ENCODE assay signal across 15 cellular contexts in genomic region chr1:158101944-158102343, GRCh38.
DNase-seq lines count a peak whose midpoint lies in the region; ATAC-seq and TF ChIP-seq lines count a peak whose summit lies in the region.
"Had no signal": no experiment of that assay in that cellular context is flagged by ENCODE, and none has a peak within 500 bp of the region (broad histone marks: within the 10 kb centered on the region; RNA-seq: fewer than 3 reads in every experiment).

No MANE protein-coding gene starts in this region.

- no CpG with 5 or more reads among the region's 1 CpG for WGBS in IMR-90 (ENCODE audit: extremely low coverage in 2 of 2, insufficient read length in 1 of 2), 2 experiments
- no CpG with 5 or more reads among the region's 1 CpG for WGBS in mesodermal cell (ENCODE audit: insufficient coverage in 2 of 2), 2 experiments

- H3K4me2 ChIP-seq in IMR-90 (ENCODE audit: low read depth, low read length), result no peak overlapping the region
- H3K4me2 ChIP-seq: KMS-11 had no signal

- in situ Hi-C loops in Caki2 (cut with HindIII; ENCODE audit: low pct_unique_long_range_greater_than_20kb, low sequenced_read_pairs) (no loop called here), IMR-90 (cut with MboI; ENCODE audit: low sequenced_read_pairs) (no loop called here), brain microvascular endothelial cell (cut with HindIII; ENCODE audit: low pct_ligation_motif_present, low sequenced_read_pairs) (loop anchor here (25.0 kb wide), 1 partner anchor 140 kb away; no protein-coding TSS in a partner anchor)

- H2BK20ac ChIP-seq in IMR-90 (ENCODE audit: low read depth, low read length), result no peak overlapping the region

- TF ChIP-seq RAD21 in IMR-90 (IDR thresholded peaks at IDR 0.05; ENCODE audit: low read length), result no peak

- no peak overlapping the region for H3K4me3 Mint-ChIP-seq in activated CD4-positive, alpha-beta memory T cell treated with anti-CD3 and anti-CD28 coated beads for 36 hours
- no peak overlapping the region for H3K4me3 Mint-ChIP-seq in endothelial cell (ENCODE audit: unreplicated experiment)
- H3K4me3 Mint-ChIP-seq: activated naive CD4-positive, alpha-beta T cell treated with anti-CD3 and anti-CD28 coated beads for 36 hours; naive thymus-derived CD8-positive, alpha-beta T cell; stimulated activated naive B cell treated with anti-CD40 and anti-IgM and Interleukin-4, amounts not matched to agents 10 μg/mL and 1 μg/mL and 100 μg/mL, for 72 hours had no signal

- H3K9me3 ChIP-seq in IMR-90 (ENCODE audit: control insufficient read depth, insufficient read depth, low read length), result no peaks in the 10 kb centered on the region
- H3K9me3 ChIP-seq in mesodermal cell (ENCODE audit: control insufficient read depth, low read length), result no peaks in the 10 kb centered on the region

- H3K79me1 ChIP-seq in IMR-90 (ENCODE audit: low read depth in 1 of 2, low read length in 2 of 2), result 0 out of 4 replicates have a peak, but pooled peaks cover 0 to 4% of the 10 kb centered on the region in 2 experiments

- H3K14ac ChIP-seq in IMR-90 (replicated peaks; ENCODE audit: low read depth, low read length), result no peak overlapping the region

- H3K23ac ChIP-seq in IMR-90 (ENCODE audit: low read depth, low read length), result no peak overlapping the region; the same call in 1 of the 2 replicates

- no peak overlapping the region for H4K5ac ChIP-seq in IMR-90 (ENCODE audit: low read depth, low read length)

- H4K20me1 ChIP-seq in IMR-90 (ENCODE audit: insufficient read depth, low read length), result peaks cover 15% of the 10 kb centered on the region

- H3K4me3 ChIP-seq in IMR-90 (ENCODE audit: insufficient read depth, low read depth, low read length) (no peak overlapping the region), brain microvascular endothelial cell (ENCODE audit: low read depth, low read length) (no peak overlapping the region), mesodermal cell (ENCODE audit: extremely low read depth, insufficient read depth, low read length, poor library complexity, severe bottlenecking) (no peak overlapping the region)

- dilution Hi-C loops in IMR-90 (cut with HindIII; ENCODE audit: low sequenced_read_pairs, unreplicated experiment), result no loop called here

- peaks cover 3% of the 10 kb centered on the region; the same call in 1 of the 2 replicates for H3K36me3 ChIP-seq in IMR-90 (ENCODE audit: control insufficient read depth, insufficient read depth, low read length)
- no peaks in the 10 kb centered on the region for H3K36me3 ChIP-seq in brain microvascular endothelial cell (replicated peaks)
- H3K36me3 ChIP-seq in mesodermal cell (ENCODE audit: control insufficient read depth, insufficient read depth, low read length), result peaks cover 6% of the 10 kb centered on the region

- no TSS peak for BruUV-seq in IMR-90 (replicated peaks; lab: Mats Ljungman, UMichigan)

- no peak overlapping the region for H3K18ac ChIP-seq in IMR-90 (ENCODE audit: low read depth, low read length)

- no peak for TF ChIP-seq CTCF in IMR-90 (conservative IDR thresholded peaks at IDR 0.05; ENCODE audit: low read depth, low read length)
- no peak for TF ChIP-seq CTCF in brain microvascular endothelial cell (IDR thresholded peaks at IDR 0.05; ENCODE audit: low read depth, low read length, missing control alignments)
- no peak for TF ChIP-seq CTCF in endothelial cell (IDR thresholded peaks at IDR 0.05; ENCODE audit: unreplicated experiment)

- DNase-seq in Caki2 (ENCODE audit: low read depth) (peak; percentile 71), IMR-90 (peak; percentile 71), brain microvascular endothelial cell (peak; percentile 29), endothelial cell (ENCODE audit: low spot score) (no peak), NK-92 (lab: John Stamatoyannopoulos, UW; ENCODE audit: unreplicated experiment) (no peak)
- DNase-seq in activated CD4-positive, alpha-beta memory T cell treated with anti-CD3 and anti-CD28 coated beads for 36 hours, result no peak
- DNase-seq: activated CD4-positive, CD25-positive, alpha-beta regulatory T cell treated with anti-CD3 and anti-CD28 coated beads, Interleukin-2, amount 50 U/mL, for 72 hours; activated naive CD4-positive, alpha-beta T cell treated with anti-CD3 and anti-CD28 coated beads for 36 hours; naive thymus-derived CD8-positive, alpha-beta T cell; NCI-H2171; SIG-M5; stimulated activated naive B cell treated with anti-CD40 and anti-IgM and Interleukin-4, amounts not matched to agents 10 μg/mL and 1 μg/mL and 100 μg/mL, for 72 hours had no signal

- H2AK5ac ChIP-seq in IMR-90 (ENCODE audit: low read depth, low read length), result no peak overlapping the region

- peaks cover 5% of the 10 kb centered on the region for H3K27me3 Mint-ChIP-seq in activated CD4-positive, alpha-beta memory T cell treated with anti-CD3 and anti-CD28 coated beads for 36 hours
- H3K27me3 Mint-ChIP-seq in endothelial cell (ENCODE audit: unreplicated experiment), result peaks cover 4% of the 10 kb centered on the region

- H2BK120ac ChIP-seq in IMR-90 (ENCODE audit: low read depth, low read length), result no peak overlapping the region

- no peak overlapping the region for H4K91ac ChIP-seq in IMR-90 (ENCODE audit: insufficient read depth, low read depth, low read length)

- intact Hi-C loops in IMR-90 (cut with micrococcal nuclease), result no loop called here
- intact Hi-C loops in activated CD4-positive, alpha-beta memory T cell treated with anti-CD3 and anti-CD28 coated beads for 36 hours (cut with micrococcal nuclease), result no loop called here

- H3K4me1 ChIP-seq in IMR-90 (ENCODE audit: control insufficient read depth, insufficient read depth, low read length), result peaks cover 4% of the 10 kb centered on the region
- H3K4me1 ChIP-seq in mesodermal cell (ENCODE audit: control insufficient read depth, insufficient read depth, low read length, poor library complexity, severe bottlenecking), result peaks cover 39% of the 10 kb centered on the region

- no peak overlapping the region for H3K4ac ChIP-seq in IMR-90 (ENCODE audit: low read depth, low read length)

- ATAC-seq in IMR-90 (ENCODE audit: low read depth) (peak; percentile 32), HG03439 (IDR thresholded peaks at IDR 0.05; ENCODE audit: unreplicated experiment) (no peak)
- ATAC-seq: naive thymus-derived CD8-positive, alpha-beta T cell; stimulated activated naive B cell treated with anti-CD40 and anti-IgM and Interleukin-4, amounts not matched to agents 10 μg/mL and 1 μg/mL and 100 μg/mL, for 72 hours had no signal

- no peaks in the 10 kb centered on the region for H3K9me3 Mint-ChIP-seq in activated CD4-positive, alpha-beta memory T cell treated with anti-CD3 and anti-CD28 coated beads for 36 hours
- no peaks in the 10 kb centered on the region for H3K9me3 Mint-ChIP-seq in endothelial cell (ENCODE audit: unreplicated experiment)
- H3K9me3 Mint-ChIP-seq: activated naive CD4-positive, alpha-beta T cell treated with anti-CD3 and anti-CD28 coated beads for 36 hours; naive thymus-derived CD8-positive, alpha-beta T cell; stimulated activated naive B cell treated with anti-CD40 and anti-IgM and Interleukin-4, amounts not matched to agents 10 μg/mL and 1 μg/mL and 100 μg/mL, for 72 hours had no signal

- H3K27ac Mint-ChIP-seq in activated CD4-positive, alpha-beta memory T cell treated with anti-CD3 and anti-CD28 coated beads for 36 hours, result no peak overlapping the region
- no peak overlapping the region for H3K27ac Mint-ChIP-seq in endothelial cell (ENCODE audit: unreplicated experiment)
- H3K27ac Mint-ChIP-seq: activated naive CD4-positive, alpha-beta T cell treated with anti-CD3 and anti-CD28 coated beads for 36 hours; stimulated activated naive B cell treated with anti-CD40 and anti-IgM and Interleukin-4, amounts not matched to agents 10 μg/mL and 1 μg/mL and 100 μg/mL, for 72 hours had no signal

- H3K4me1 Mint-ChIP-seq in activated CD4-positive, alpha-beta memory T cell treated with anti-CD3 and anti-CD28 coated beads for 36 hours (ENCODE audit: low read depth), result peaks cover 3% of the 10 kb centered on the region
- peaks cover 47% of the 10 kb centered on the region for H3K4me1 Mint-ChIP-seq in endothelial cell (ENCODE audit: unreplicated experiment)

- POLR2A ChIA-PET in IMR-90 (lab: Charles Lee; ENCODE audit: unreplicated experiment), result no interaction called here
- POLR2A ChIA-PET in activated CD4-positive, alpha-beta memory T cell treated with anti-CD3 and anti-CD28 coated beads for 36 hours (lab: Charles Lee), result no interaction called here

- peaks cover 6% of the 10 kb centered on the region for H3K27me3 ChIP-seq in IMR-90 (ENCODE audit: control insufficient read depth, insufficient read depth, low read length)
- no peaks in the 10 kb centered on the region for H3K27me3 ChIP-seq in brain microvascular endothelial cell (replicated peaks)

- H2AFZ ChIP-seq in IMR-90 (replicated peaks; ENCODE audit: low read length, poor library complexity), result no peak overlapping the region

- H3K27ac ChIP-seq in IMR-90 (ENCODE audit: insufficient read depth, low read length), result no peak overlapping the region
- H3K27ac ChIP-seq in brain microvascular endothelial cell, result no peak overlapping the region
- H3K27ac ChIP-seq in mesodermal cell (ENCODE audit: low read depth, low read length, severe bottlenecking), result peak overlapping the region; percentile 45
- H3K27ac ChIP-seq: KMS-11 had no signal

- H3K9ac ChIP-seq in IMR-90 (ENCODE audit: low read depth, low read length), result no peak overlapping the region
- H3K9ac ChIP-seq: KMS-11 had no signal

- no peak overlapping the region for H2BK5ac ChIP-seq in IMR-90 (ENCODE audit: low read depth, low read length, poor library complexity, severe bottlenecking)

- H3K9me1 ChIP-seq in IMR-90 (ENCODE audit: insufficient read depth, low read length), result peaks cover 15% of the 10 kb centered on the region

- H3K56ac ChIP-seq in IMR-90 (ENCODE audit: extremely low read depth, insufficient read depth, low read length), result no peak overlapping the region

- TF ChIP-seq POLR2A in IMR-90 (IDR thresholded peaks at IDR 0.05; ENCODE audit: low read depth, low read length), result no peak

- H2AK9ac ChIP-seq in IMR-90 (replicated peaks; ENCODE audit: low read depth, low read length, poor library complexity), result peak overlapping the region; percentile 15

- no peaks in the 10 kb centered on the region for H3K36me3 Mint-ChIP-seq in activated CD4-positive, alpha-beta memory T cell treated with anti-CD3 and anti-CD28 coated beads for 36 hours
- H3K36me3 Mint-ChIP-seq in endothelial cell (ENCODE audit: low read depth, unreplicated experiment), result peaks cover 5% of the 10 kb centered on the region
- H3K36me3 Mint-ChIP-seq: naive thymus-derived CD8-positive, alpha-beta T cell; stimulated activated naive B cell treated with anti-CD40 and anti-IgM and Interleukin-4, amounts not matched to agents 10 μg/mL and 1 μg/mL and 100 μg/mL, for 72 hours had no signal

- H4K8ac ChIP-seq in IMR-90 (ENCODE audit: low read depth in 2 of 2, low read length in 2 of 2), result no peak overlapping the region

- CTCF ChIA-PET in IMR-90 (lab: Yijun Ruan, JAX), result interaction anchor here (0.7 kb wide), 1 partner anchor 12 kb away, joined by 3 read pairs; no protein-coding TSS in a partner anchor
- CTCF ChIA-PET in activated CD4-positive, alpha-beta memory T cell treated with anti-CD3 and anti-CD28 coated beads for 36 hours (lab: Charles Lee), result no interaction called here

- no peak overlapping the region for H2BK15ac ChIP-seq in IMR-90 (ENCODE audit: low read depth, low read length)

TF ChIP-seq in IMR-90, 13 proteins besides CTCF, POLR2A, EP300 and RAD21 (continues in another document):
- no peak for TF ChIP-seq MAFK (IDR thresholded peaks at IDR 0.05; ENCODE audit: low read depth, low read length)
- TF ChIP-seq RFX5 (IDR thresholded peaks at IDR 0.05; ENCODE audit: low read depth, low read length), result no peak

Comparison
In these comparisons a context has a peak if more than half of its experiments do, and no peak if none do; other contexts are left out.
1. DNase-seq: peak in Caki2 (single experiment), IMR-90 (single experiment) and brain microvascular endothelial cell (single experiment); none in activated CD4-positive, alpha-beta memory T cell treated with anti-CD3 and anti-CD28 coated beads for 36 hours (single experiment), endothelial cell (single experiment) and NK-92 (single experiment).